8 cellular contexts compared by ENCODE assay signal in the genomic region with DNA sequence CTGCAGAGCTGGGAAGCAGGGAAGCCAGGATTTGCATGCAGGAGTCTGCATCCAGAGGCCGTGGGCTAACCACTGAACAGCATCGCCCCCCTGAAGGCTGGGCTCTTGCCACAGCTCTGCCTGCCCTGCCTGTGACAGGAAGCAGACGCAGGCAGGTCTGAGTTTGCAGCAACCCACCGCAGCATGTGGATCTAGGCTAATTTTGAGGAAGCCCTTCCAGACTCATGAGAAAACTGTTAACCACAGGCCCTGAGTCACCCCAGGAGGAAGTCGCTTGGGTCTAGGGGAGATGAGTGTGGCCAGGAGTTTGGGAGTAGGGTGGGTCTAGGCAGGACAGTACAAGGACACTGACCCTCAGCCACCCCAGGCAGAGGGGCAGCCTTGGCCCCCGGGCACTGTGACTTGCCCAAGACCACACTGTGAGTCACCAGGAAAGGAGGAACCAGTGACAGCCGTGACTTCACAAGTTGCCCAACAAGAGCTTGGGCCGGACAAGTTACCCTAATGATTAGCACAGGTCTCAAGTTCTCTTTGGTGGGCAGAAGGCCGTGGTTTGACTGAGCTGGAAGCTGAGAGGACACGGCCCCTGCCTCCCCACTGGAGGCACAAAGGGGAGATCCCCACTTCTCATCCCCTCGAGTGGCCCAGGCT. TPM values are rescaled to one million over a fixed set of nuclear protein-coding genes. Genes with fewer than 3 reads are reported as not detected.
DNase-seq lines count a peak whose midpoint lies in the region; ATAC-seq and TF ChIP-seq lines count a peak whose summit lies in the region.

No MANE protein-coding gene starts in this region.

- peak overlapping the region; percentile 100 for H3K27ac Mint-ChIP-seq in activated naive CD8-positive, alpha-beta T cell

- 2 to 14% (median 9%) methylated on average over 10 to 11 of the region's 11 CpGs for WGBS in spleen, 5 donors

- no peak for ATAC-seq in GM18505 (IDR thresholded peaks at IDR 0.05; ENCODE audit: unreplicated experiment)
- no peak for ATAC-seq in HG02588 (IDR thresholded peaks at IDR 0.05; ENCODE audit: unreplicated experiment)
- ATAC-seq in GM19455 (IDR thresholded peaks at IDR 0.05; ENCODE audit: unreplicated experiment), result no peak

- peak overlapping the region; percentile 99 for H3K4me3 Mint-ChIP-seq in activated naive CD8-positive, alpha-beta T cell

- no peaks in the 10 kb centered on the region for H3K27me3 Mint-ChIP-seq in activated naive CD8-positive, alpha-beta T cell

- no peaks in the 10 kb centered on the region for H3K9me3 Mint-ChIP-seq in activated naive CD8-positive, alpha-beta T cell (ENCODE audit: low read depth)

- H3K4me3 ChIP-seq in SJCRH30 (peak overlapping the region; percentile 44), right atrium auricular region (peak overlapping the region; percentile 23 to 40), spleen (peak overlapping the region; percentile 42 to 80 (median 72))

- H3K27me3 ChIP-seq in SJCRH30 (no peaks in the 10 kb centered on the region), right atrium auricular region (no peaks in the 10 kb centered on the region), spleen (replicated peaks in 1 of 7) (no peaks in the 10 kb centered on the region)

- DNase-seq in SJCRH30 (peak; percentile 86 to 89), right atrium auricular region (ENCODE audit: low spot score) (peak; percentile 84), spleen (peak; percentile 94), D341Med (ENCODE audit: low spot score) (no peak)

- no peaks in the 10 kb centered on the region for H3K36me3 Mint-ChIP-seq in activated naive CD8-positive, alpha-beta T cell

- peak overlapping the region; percentile 95 for H3K27ac ChIP-seq in SJCRH30
- H3K27ac ChIP-seq in right atrium auricular region, result peak overlapping the region; percentile 45 to 59
- H3K27ac ChIP-seq in spleen, result peak overlapping the region; percentile 88 to 99 (median 96)

- H3K4me1 ChIP-seq in SJCRH30, result peaks cover 72% of the 10 kb centered on the region
- H3K4me1 ChIP-seq in right atrium auricular region, result peaks cover 0 to 3% of the 10 kb centered on the region in 2 donors
- peaks cover 64 to 97% (median 92%) of the 10 kb centered on the region in 6 donors for H3K4me1 ChIP-seq in spleen

- no peaks in the 10 kb centered on the region for H3K9me3 ChIP-seq in SJCRH30 (replicated peaks)
- H3K9me3 ChIP-seq in right atrium auricular region, result no peaks in the 10 kb centered on the region
- H3K9me3 ChIP-seq in spleen, result no peaks in the 10 kb centered on the region

- peaks cover 90% of the 10 kb centered on the region for H3K4me1 Mint-ChIP-seq in activated naive CD8-positive, alpha-beta T cell (ENCODE audit: low read depth)

- peak; percentile 72 for TF ChIP-seq POLR2A in GM18505 (IDR thresholded peaks at IDR 0.05; ENCODE audit: borderline replicate concordance, extremely low read depth, insufficient read depth, insufficient read length)
- peak in 2 of 3 donors; percentile 55 to 72 for TF ChIP-seq POLR2A in spleen (IDR thresholded peaks at IDR 0.05)

- no peaks in the 10 kb centered on the region for H3K36me3 ChIP-seq in SJCRH30
- no peaks in the 10 kb centered on the region for H3K36me3 ChIP-seq in right atrium auricular region
- peaks cover 0 to 30% (median 3%) of the 10 kb centered on the region in 6 donors for H3K36me3 ChIP-seq in spleen

- intact Hi-C loops in spleen (cut with DNase I; ENCODE audit: low total_unique reads), result no loop called here

- TF ChIP-seq CTCF in right atrium auricular region (IDR thresholded peaks at IDR 0.05) (no peak), spleen (IDR thresholded peaks at IDR 0.05 in 8 of 11, conservative IDR thresholded peaks at IDR 0.05 in 3 of 11) (peak in 2 of 11 experiments; percentile 9 to 34)

RNA-seq across cellular contexts. Expression of gene LAPTM5, which starts 0.9 kb away (rescaled TPM):
- total RNA-seq in SJCRH30 (2014; rRNA removed; shearing (Covaris generic)), result 31.5 and 34.9 TPM in 2 replicates
- total RNA-seq in right atrium auricular region (10 to 100 TPM; 17.4 to 62.8 TPM), spleen (100 to 1,000 TPM; 473 to 747 (median 586) TPM)
- polyA plus RNA-seq in spleen, result 100 to 1,000 TPM; 419 to 691 (median 502) TPM

RNA-seq across cellular contexts. Expression of gene MATN1, which starts 33.3 kb away (rescaled TPM):
- 0.47 and 0.89 TPM in 2 replicates for total RNA-seq in SJCRH30 (2014; rRNA removed; shearing (Covaris generic))
- total RNA-seq in right atrium auricular region (not detected), spleen (1 to 10 TPM in 1 of 7 donors, under 1 TPM in 5, not detected in 1; 0.30 to 1.1 (median 0.69) TPM)
- polyA plus RNA-seq in spleen, result under 1 TPM; 0.04 to 0.08 (median 0.06) TPM

Comparison
In these comparisons a context has a peak if more than half of its experiments do, and no peak if none do; other contexts are left out.
1. RNA of gene LAPTM5, which starts 0.9 kb away (total RNA-seq): 473 to 747 TPM in spleen; 17.4 to 62.8 TPM in right atrium auricular region and 31.5 to 34.9 TPM in SJCRH30; every median in the first group is over 4 times any median in the second.
2. Peak in every context shown above with its lines, with median percentiles within 50 percentile points of each other: H3K27ac ChIP-seq and H3K4me3 ChIP-seq.